Comparison of ENCODE assay signal across 8 cellular contexts in genomic region chr3:187919018-187919417, GRCh38.
DNase-seq lines count a peak whose midpoint lies in the region; ATAC-seq and TF ChIP-seq lines count a peak whose summit lies in the region.

No MANE protein-coding gene starts in this region.

- H3K27ac ChIP-seq in heart right ventricle: peak overlapping the region in 1 of 10 donors; percentile 83

- no peak overlapping the region; the same call in 1 of the 2 replicates for H3K4me3 ChIP-seq in GM06990 (replicated peaks; ENCODE audit: low read depth, low read length)
- no peak overlapping the region for H3K4me3 ChIP-seq in heart right ventricle

- 60 to 69% methylated on average over 6 of the region's 6 CpGs for WGBS in heart right ventricle, 2 donors

- no peaks in the 10 kb centered on the region for H3K36me3 ChIP-seq in GM06990 (ENCODE audit: control insufficient read depth, insufficient read depth, low read length)
- H3K36me3 ChIP-seq in heart right ventricle: no peaks in the 10 kb centered on the region

- DNase-seq in GM06990 (ENCODE audit: extremely low read depth, insufficient read length): peak; percentile 44
- peak; percentile 91 for DNase-seq in MV-4-11 (lab: John Stamatoyannopoulos, UW)
- peak; percentile 46 for DNase-seq in activated effector memory CD4-positive, alpha-beta T cell treated with Interleukin-2 at 50 U/mL for 16 hours
- DNase-seq in stimulated activated CD4-positive, alpha-beta T cell treated with anti-CD3 and anti-CD28 coated beads, TNF-alpha, amount 100 ng/mL, for 24 hours (ENCODE audit: low read depth in 3 of 3): peak in 2 of 3 experiments; percentile 17 to 50
- DNase-seq in islet precursor cell: no peak
- DNase-seq in heart right ventricle: no peak
- no peak for DNase-seq in head of caudate nucleus

- H3K9me3 ChIP-seq in heart right ventricle: peaks cover 0 to 1% (median 0%) of the 10 kb centered on the region in 11 donors

- peak; percentile 86 for ATAC-seq in GM21786 (IDR thresholded peaks at IDR 0.05; ENCODE audit: unreplicated experiment)
- ATAC-seq in heart right ventricle: no peak

- H3K27me3 ChIP-seq in GM06990 (replicated peaks; ENCODE audit: control insufficient read depth, insufficient read depth, low read length): no peaks in the 10 kb centered on the region
- H3K27me3 ChIP-seq in heart right ventricle: no peaks in the 10 kb centered on the region

- peaks cover 0 to 75% (median 7%) of the 10 kb centered on the region in 9 donors for H3K4me1 ChIP-seq in heart right ventricle

- TF ChIP-seq CTCF in GM06990 (IDR thresholded peaks at IDR 0.05; ENCODE audit: insufficient read depth, low read length, poor library complexity, severe bottlenecking) (no peak), heart right ventricle (IDR thresholded peaks at IDR 0.05) (no peak)

- intact Hi-C loops in heart right ventricle (cut with DNase I) (loop anchor here in 2 of 10 donors (10.0 kb wide), 2 partner anchors 134 to 144 kb away; no protein-coding TSS in a partner anchor), head of caudate nucleus (cut with DNase I) (no loop called here)

Comparison
In these comparisons a context has a peak if more than half of its experiments do, and no peak if none do; other contexts are left out.
1. DNase-seq: peak in GM06990 (single experiment), MV-4-11 (single experiment), activated effector memory CD4-positive, alpha-beta T cell treated with Interleukin-2 at 50 U/mL for 16 hours (single experiment) and stimulated activated CD4-positive, alpha-beta T cell treated with anti-CD3 and anti-CD28 coated beads, TNF-alpha, amount 100 ng/mL, for 24 hours (2 of 3); none in islet precursor cell (single experiment), heart right ventricle (0 of 2) and head of caudate nucleus (0 of 42).